Comparison of ENCODE assay signal across 8 cellular contexts in the genomic region with DNA sequence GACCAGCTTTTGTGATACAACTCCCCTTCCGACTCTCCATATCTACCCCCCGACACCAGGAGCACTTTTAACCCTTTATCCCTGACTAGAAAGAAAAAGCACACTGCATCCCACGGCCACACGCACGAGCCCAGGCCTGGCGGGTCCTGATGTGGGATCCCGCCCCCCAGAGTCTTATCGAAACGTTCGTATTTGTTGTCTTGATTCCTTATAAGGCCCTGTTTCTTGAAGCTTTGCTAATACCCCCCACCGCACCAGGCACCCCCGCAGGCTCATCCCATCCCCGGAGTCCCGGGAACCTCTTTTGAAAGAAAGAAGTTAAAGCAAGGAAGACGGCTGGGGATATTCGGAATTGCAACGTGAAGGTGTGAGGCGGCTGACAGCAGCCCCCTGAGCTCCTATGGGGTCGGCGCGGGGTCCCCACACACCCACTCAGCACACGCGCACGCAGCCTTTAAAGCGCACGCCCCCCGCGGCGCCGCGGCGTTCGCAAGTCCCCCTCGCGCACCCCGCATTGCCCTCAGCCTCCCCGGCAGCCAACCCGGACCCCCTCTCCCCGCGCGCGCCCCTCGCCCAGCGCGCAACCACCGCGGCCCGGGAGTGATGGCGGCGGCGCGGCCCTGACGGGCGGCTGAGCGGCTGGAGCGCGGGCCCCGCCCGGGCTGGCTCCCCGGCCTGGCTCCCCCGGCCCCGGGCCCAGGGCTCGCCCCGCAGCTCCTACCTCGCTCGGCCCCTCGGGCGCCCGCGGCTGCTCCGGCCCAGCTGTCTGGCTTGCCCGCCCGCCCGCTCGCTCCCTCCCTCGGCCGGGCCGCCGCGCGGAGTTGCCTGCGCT. TPM values are rescaled to one million over a fixed set of nuclear protein-coding genes. Genes with fewer than 3 reads are reported as not detected.
A peak's percentile ranks its signal among the peaks of the same experiment; 100 is the strongest.
DNase-seq lines count a peak whose midpoint lies in the region; ATAC-seq, FAIRE-seq and TF ChIP-seq lines count a peak whose summit lies in the region.
"Had no signal": no experiment of that assay in that cellular context is flagged by ENCODE, and none has a peak within 500 bp of the region (broad histone marks: within the 10 kb centered on the region; RNA-seq: fewer than 3 reads in every experiment).

No MANE protein-coding gene starts in this region.

- no peak for TF ChIP-seq POLR2A in body of pancreas (IDR thresholded peaks at IDR 0.05)

- intact Hi-C loops in body of pancreas (cut with DNase I): no loop called here

- peak; percentile 31 for FAIRE-seq in GM18507 (lab: Jason Lieb, UNC)
- FAIRE-seq: endometrium had no signal

- H3K9me3 ChIP-seq in body of pancreas: no peaks in the 10 kb centered on the region

- no peak for DNase-seq in GM18507 (ENCODE audit: extremely low spot score, insufficient read length, low read depth)
- DNase-seq in SW480 (ENCODE audit: low spot score): peak; percentile 32
- DNase-seq in body of pancreas: no peak
- DNase-seq in stimulated activated CD4-positive, alpha-beta T cell treated with anti-CD3 and anti-CD28 coated beads, TNF-alpha, amount 100 ng/mL, for 1 hour (ENCODE audit: low read depth in 3 of 3, low spot score in 1 of 3): peak in 2 of 3 donors; percentile 13 to 37
- no peak for DNase-seq in DMS153 (lab: John Stamatoyannopoulos, UW)

- H3K36me3 ChIP-seq in body of pancreas (replicated peaks in 1 of 2; ENCODE audit: insufficient read depth in 1 of 2, low read depth in 2 of 2): no peaks in the 10 kb centered on the region

- H3K27ac ChIP-seq in body of pancreas (peak overlapping the region; percentile 45 to 90 (median 72)), layer of hippocampus (ENCODE audit: low read depth, low read length) (peak overlapping the region; percentile 46)

- 0 to 1% methylated on average over 25 to 65 of the region's 82 CpGs for WGBS in body of pancreas, 2 donors

- H3K4me3 ChIP-seq in body of pancreas: peak overlapping the region; percentile 69 to 77

- peaks cover 23% of the 10 kb centered on the region for H3K4me1 ChIP-seq in body of pancreas

- peak; percentile 41 for ATAC-seq in HG03039 (IDR thresholded peaks at IDR 0.05; ENCODE audit: unreplicated experiment)
- ATAC-seq in body of pancreas: peak; percentile 60

- no peak for TF ChIP-seq CTCF in body of pancreas (IDR thresholded peaks at IDR 0.05)

- H3K27me3 ChIP-seq in body of pancreas (no peaks in the 10 kb centered on the region), layer of hippocampus (ENCODE audit: control insufficient read depth, insufficient read depth, low read length) (no peaks in the 10 kb centered on the region)

RNA-seq across cellular contexts. Expression of a gene that starts 0.4 kb away (rescaled TPM):
- total RNA-seq in body of pancreas: 10 to 100 TPM; 35.3 TPM

RNA-seq across cellular contexts. Expression of a gene that starts 12.6 kb away (rescaled TPM):
- total RNA-seq in body of pancreas: 10 to 100 TPM; 25.2 to 52.1 TPM

Comparison
In these comparisons a context has a peak if more than half of its experiments do, and no peak if none do; other contexts are left out.
1. DNase-seq: peak in SW480 (single experiment) and stimulated activated CD4-positive, alpha-beta T cell treated with anti-CD3 and anti-CD28 coated beads, TNF-alpha, amount 100 ng/mL, for 1 hour (2 of 3); none in GM18507 (single experiment), body of pancreas (0 of 4) and DMS153 (single experiment).